In genomic region chr7:102425639-102426267, GRCh38 we compare ENCODE assay signal across 8 cellular contexts. TPM values are rescaled to one million over a fixed set of nuclear protein-coding genes. Genes with fewer than 3 reads are reported as not detected.
DNase-seq lines count a peak whose midpoint lies in the region; ATAC-seq, FAIRE-seq and TF ChIP-seq lines count a peak whose summit lies in the region.

No MANE protein-coding gene starts in this region.

- peak overlapping the region; percentile 84 for H3K4me2 ChIP-seq in MM.1S (ENCODE audit: low read depth, low read length)

- no peaks in the 10 kb centered on the region for H3K9me2 ChIP-seq in MM.1S (replicated peaks; ENCODE audit: insufficient read depth, low read length)

- DNase-seq in D721Med (ENCODE audit: insufficient read length, low spot score) (peak; percentile 2), MM.1S (peak; percentile 97), right cardiac atrium (peak; percentile 44 to 82 (median 79)), OCI-M2 (lab: John Stamatoyannopoulos, UW; ENCODE audit: unreplicated experiment) (no peak), NCI-H2196 (lab: John Stamatoyannopoulos, UW; ENCODE audit: unreplicated experiment) (no peak)
- DNase-seq in activated T-cell treated with anti-CD3 and anti-CD28 coated beads, Interleukin-2, amount 50 U/mL, for 1 hour: peak; percentile 83
- peak; percentile 69 to 71 (median 69) for DNase-seq in stimulated activated CD4-positive, alpha-beta T cell treated with anti-CD3 and anti-CD28 coated beads, TNF-alpha, amount 100 ng/mL, for 1 hour (ENCODE audit: low read depth in 3 of 3, low spot score in 1 of 3)

- H4K20me1 ChIP-seq in MM.1S (ENCODE audit: insufficient read depth, low read length): no peaks in the 10 kb centered on the region

- H3K4me3 ChIP-seq in MM.1S (ENCODE audit: low read length): peak overlapping the region; percentile 45
- H3K4me3 ChIP-seq in right cardiac atrium (ENCODE audit: low read length): no peak overlapping the region

- H2AFZ ChIP-seq in MM.1S (ENCODE audit: low read length): no peak overlapping the region

- H3K36me3 ChIP-seq in MM.1S (replicated peaks; ENCODE audit: insufficient read depth, low read length): peaks cover 1% of the 10 kb centered on the region

- H3K27me3 ChIP-seq in MM.1S (replicated peaks; ENCODE audit: insufficient read depth, low read length) (no peaks in the 10 kb centered on the region), right cardiac atrium (ENCODE audit: control insufficient read depth, insufficient read depth) (no peaks in the 10 kb centered on the region)

- ATAC-seq in GM21528 (IDR thresholded peaks at IDR 0.05; ENCODE audit: low FRiP score, unreplicated experiment): peak; percentile 65
- peak; percentile 53 to 59 for ATAC-seq in right cardiac atrium

- peaks cover 29% of the 10 kb centered on the region for H3K79me2 ChIP-seq in MM.1S (ENCODE audit: low read length)

- H3K9me3 ChIP-seq in MM.1S (replicated peaks; ENCODE audit: insufficient read depth, low read length) (no peaks in the 10 kb centered on the region), right cardiac atrium (ENCODE audit: control insufficient read depth, low read length) (no peaks in the 10 kb centered on the region)

- H3K9ac ChIP-seq in MM.1S (ENCODE audit: low read length): peak overlapping the region; percentile 93

- intact Hi-C loops in right cardiac atrium (cut with DNase I): no loop called here

- peaks cover 60% of the 10 kb centered on the region for H3K4me1 ChIP-seq in MM.1S (ENCODE audit: low read length)
- H3K4me1 ChIP-seq in right cardiac atrium (ENCODE audit: control insufficient read depth, insufficient read depth, low read length): no peaks in the 10 kb centered on the region

- 73% methylated on average over 25 of the region's 25 CpGs for WGBS in right cardiac atrium

- H3K27ac ChIP-seq in MM.1S (ENCODE audit: low read length) (peak overlapping the region; percentile 98), right cardiac atrium (ENCODE audit: low read length) (no peak overlapping the region)

- FAIRE-seq in D721Med (lab: Jason Lieb, UNC): no peak

- TF ChIP-seq CTCF in D721Med (IDR thresholded peaks at IDR 0.05; ENCODE audit: insufficient read depth, missing control alignments) (no peak), MM.1S (IDR thresholded peaks at IDR 0.05; ENCODE audit: low read length) (no peak)

- H3F3A ChIP-seq in MM.1S (ENCODE audit: insufficient read depth, low read length): peaks cover 43% of the 10 kb centered on the region

RNA-seq across cellular contexts. Expression of gene ORAI2, which starts 7.6 kb away (rescaled TPM):
- 1 to 10 TPM; 3.6 to 7.4 (median 4.8) TPM for total RNA-seq in right cardiac atrium
- 2.9 TPM for polyA plus RNA-seq in right cardiac atrium

RNA-seq across cellular contexts. Expression of gene PRKRIP1, which starts 29.6 kb away (rescaled TPM):
- 10 to 100 TPM; 14.6 to 20.5 (median 15.3) TPM for total RNA-seq in right cardiac atrium
- polyA plus RNA-seq in right cardiac atrium: 17.7 TPM

RNA-seq across cellular contexts. Expression of gene ALKBH4, which starts 38.9 kb away (rescaled TPM):
- total RNA-seq in right cardiac atrium: 1 to 10 TPM; 7.6 to 9.2 (median 8.3) TPM
- polyA plus RNA-seq in right cardiac atrium: 7.3 TPM

RNA-seq across cellular contexts. Expression of gene LRWD1, which starts 39.0 kb away (rescaled TPM):
- 10 to 100 TPM in 3 of 4 donors, 1 to 10 TPM in 1; 9.7 to 14.2 (median 11.0) TPM for total RNA-seq in right cardiac atrium
- polyA plus RNA-seq in right cardiac atrium: 8.5 TPM

RNA-seq across cellular contexts. Expression of gene POLR2J, which starts 53.0 kb away (rescaled TPM):
- 10 to 100 TPM; 51.0 to 63.0 (median 58.8) TPM for total RNA-seq in right cardiac atrium
- 176 TPM for polyA plus RNA-seq in right cardiac atrium

Comparison
In these comparisons a context has a peak if more than half of its experiments do, and no peak if none do; other contexts are left out.
1. DNase-seq: peak in D721Med (single experiment), MM.1S (single experiment), activated T-cell treated with anti-CD3 and anti-CD28 coated beads, Interleukin-2, amount 50 U/mL, for 1 hour (single experiment), right cardiac atrium (3 of 3) and stimulated activated CD4-positive, alpha-beta T cell treated with anti-CD3 and anti-CD28 coated beads, TNF-alpha, amount 100 ng/mL, for 1 hour (3 of 3); none in OCI-M2 (single experiment) and NCI-H2196 (single experiment).